In the genomic region with DNA sequence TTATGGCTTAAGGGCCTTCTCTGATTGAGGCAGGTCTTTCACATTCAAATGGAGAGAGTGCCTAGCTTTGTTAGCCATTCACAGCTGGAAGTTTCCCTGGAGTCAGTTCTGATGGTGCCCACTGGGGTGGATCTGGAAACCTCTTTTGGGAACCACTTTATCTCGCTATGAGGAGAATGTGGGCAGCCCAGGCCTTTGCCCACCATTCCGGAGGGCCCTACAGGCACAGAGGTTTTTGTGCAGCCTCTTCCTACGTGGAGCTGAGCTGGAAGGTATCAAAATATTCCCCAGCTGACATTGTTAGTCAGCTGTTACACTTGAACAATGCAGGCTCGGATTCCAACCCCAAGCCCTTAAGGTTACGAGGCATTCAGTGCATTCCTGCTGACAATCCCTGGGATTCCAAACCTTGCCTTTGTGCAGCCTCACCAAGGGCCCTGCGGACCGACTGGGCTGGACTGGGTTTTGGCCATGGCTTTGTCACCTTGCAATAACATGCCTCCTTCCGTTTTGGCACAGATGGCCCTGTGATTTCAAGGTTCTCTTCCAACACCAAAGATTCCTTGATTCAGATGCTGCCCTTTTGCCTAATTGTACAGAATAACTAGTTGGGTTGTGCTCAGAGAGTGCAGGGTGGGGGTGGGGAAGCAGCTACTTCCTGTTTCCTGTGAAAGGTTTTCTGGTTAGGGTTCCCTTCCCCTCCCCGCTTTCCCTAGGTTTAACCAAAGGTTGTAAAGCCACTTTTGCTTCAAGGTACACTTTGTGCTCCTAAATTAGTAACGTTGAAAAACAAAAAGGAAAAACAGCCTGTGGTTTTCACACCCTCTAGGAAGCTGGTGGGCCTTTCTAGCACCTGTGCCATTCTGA, we compare ENCODE assay signal across 1 cellular context.
TF ChIP-seq lines count a peak whose summit lies in the region.

No MANE protein-coding gene starts in this region.

TF ChIP-seq in HEK293, 187 proteins besides CTCF, POLR2A, EP300 and RAD21:
- peak; percentile 35 for TF ChIP-seq ZNF600 (tag by site-specific recombination; IDR thresholded peaks at IDR 0.05)
- no peak for TF ChIP-seq ZNF777 (tag by site-specific recombination; IDR thresholded peaks at IDR 0.05; ENCODE audit: borderline replicate concordance)
- TF ChIP-seq ZIC2 (tag by site-specific recombination; IDR thresholded peaks at IDR 0.05), result 0 out of 2 replicates have a peak, but pooled peaks have one; percentile 9
